Comparison of ENCODE assay signal across 18 cellular contexts in the genomic region with DNA sequence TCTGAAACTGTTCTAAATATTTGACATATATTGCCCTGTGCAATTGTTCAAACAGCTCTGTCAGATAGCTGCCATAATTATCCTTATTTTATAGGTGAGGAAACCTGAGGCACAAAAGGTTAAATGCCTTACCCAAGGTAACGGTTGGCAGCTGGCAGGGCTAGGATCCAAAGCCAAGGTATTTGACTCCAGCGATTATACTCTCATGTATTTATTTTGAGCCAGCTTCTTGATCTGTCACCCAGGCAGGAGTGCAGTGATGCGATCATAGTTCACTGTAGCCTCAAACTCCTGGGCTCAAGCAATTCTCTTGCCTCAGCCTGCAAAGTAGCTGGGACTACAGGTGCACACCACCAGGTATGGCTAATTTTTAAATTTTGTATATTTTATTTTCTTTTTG. TPM values are rescaled to one million over a fixed set of nuclear protein-coding genes. Genes with fewer than 3 reads are reported as not detected.
DNase-seq lines count a peak whose midpoint lies in the region; ATAC-seq and TF ChIP-seq lines count a peak whose summit lies in the region.
"Had no signal": no experiment of that assay in that cellular context is flagged by ENCODE, and none has a peak within 500 bp of the region (broad histone marks: within the 10 kb centered on the region; RNA-seq: fewer than 3 reads in every experiment).

No MANE protein-coding gene starts in this region.

- no peak for TF ChIP-seq POLR2A in right lobe of liver (IDR thresholded peaks at IDR 0.05)

- no peaks in the 10 kb centered on the region for H3K27me3 ChIP-seq in left ventricle myocardium inferior (ENCODE audit: low read depth)
- H3K27me3 ChIP-seq in right cardiac atrium (ENCODE audit: control insufficient read depth, insufficient read depth): no peaks in the 10 kb centered on the region
- H3K27me3 ChIP-seq in right lobe of liver: no peaks in the 10 kb centered on the region

- H3K4me3 ChIP-seq in left ventricle myocardium inferior (no peak overlapping the region), right cardiac atrium (ENCODE audit: low read length) (no peak overlapping the region), right lobe of liver (no peak overlapping the region)
- H3K4me3 ChIP-seq: GM23338, HAP-1 had no signal

- H3K9me3 ChIP-seq in left ventricle myocardium inferior (replicated peaks): no peaks in the 10 kb centered on the region
- no peaks in the 10 kb centered on the region for H3K9me3 ChIP-seq in right cardiac atrium (ENCODE audit: control insufficient read depth, low read length)
- H3K9me3 ChIP-seq in right lobe of liver: no peaks in the 10 kb centered on the region
- H3K9me3 ChIP-seq: HAP-1 had no signal

- ATAC-seq in right cardiac atrium (no peak), right lobe of liver (peak; percentile 78 to 95 (median 86)), GM21723 (IDR thresholded peaks at IDR 0.05; ENCODE audit: unreplicated experiment) (no peak)
- ATAC-seq: GM23338, SK-N-SH treated with all-trans-retinoic acid at 6 μM for 48 hours had no signal

- TF ChIP-seq CTCF in left ventricle myocardium inferior (IDR thresholded peaks at IDR 0.05; ENCODE audit: borderline replicate concordance) (no peak), right lobe of liver (IDR thresholded peaks at IDR 0.05) (no peak)

- intact Hi-C loops in left ventricle myocardium inferior (cut with micrococcal nuclease): no loop called here
- intact Hi-C loops in right cardiac atrium (cut with DNase I): no loop called here
- intact Hi-C loops in right lobe of liver (cut with DNase I): no loop called here

- DNase-seq in NCI-H2107 treated with DMSO at 0.1 percent for 48 hours (lab: John Stamatoyannopoulos, UW; ENCODE audit: unreplicated experiment) (peak; percentile 7), NCI-H2107 (lab: John Stamatoyannopoulos, UW) (no peak), left ventricle myocardium inferior (no peak), right cardiac atrium (no peak), right lobe of liver (peak in 2 of 3 donors; percentile 72 to 79), superior temporal gyrus (ENCODE audit: extremely low spot score) (no peak)
- DNase-seq: GDM1, KG1, NCI-H1694, NCI-H2081, NCI-H345, NCI-H524 treated with DMSO at 0.1 percent for 48 hours, NCI-H82, OCI-M1 had no signal

- H3K36me3 ChIP-seq in left ventricle myocardium inferior (peaks cover 52% of the 10 kb centered on the region), right lobe of liver (peaks cover 0 to 6% (median 0%) of the 10 kb centered on the region in 4 donors)

- H3K4me1 ChIP-seq in left ventricle myocardium inferior (peaks cover 26% of the 10 kb centered on the region), right cardiac atrium (ENCODE audit: control insufficient read depth, insufficient read depth, low read length) (no peaks in the 10 kb centered on the region), right lobe of liver (peaks cover 0 to 20% (median 8%) of the 10 kb centered on the region in 4 donors)
- H3K4me1 ChIP-seq: HAP-1 had no signal

- H3K27ac ChIP-seq in left ventricle myocardium inferior (replicated peaks) (peak overlapping the region; percentile 58), right cardiac atrium (ENCODE audit: low read length) (no peak overlapping the region), right lobe of liver (peak overlapping the region in 1 of 3 donors; percentile 62)

- WGBS in right cardiac atrium: 66% methylated on average over 3 of the region's 3 CpGs
- WGBS in right lobe of liver (ENCODE audit: insufficient coverage, low coverage, low lambda C conversion rate, missing lambda C conversion rate): 30% methylated on average over 3 of the region's 3 CpGs

RNA-seq across cellular contexts. Expression of a gene that starts 7.2 kb away (rescaled TPM):
- total RNA-seq in left ventricle myocardium inferior (827 TPM), right cardiac atrium (100 to 1,000 TPM; 198 to 695 (median 246) TPM), right lobe of liver (10 to 100 TPM; 54.7 to 69.8 (median 58.7) TPM)
- polyA plus RNA-seq in right cardiac atrium: 455 TPM

RNA-seq across cellular contexts. Expression of a gene that starts 9.5 kb away (rescaled TPM):
- total RNA-seq in left ventricle myocardium inferior (158 TPM), right cardiac atrium (100 to 1,000 TPM; 106 to 133 (median 117) TPM), right lobe of liver (10 to 100 TPM; 22.3 to 33.9 (median 26.4) TPM)
- 164 TPM for polyA plus RNA-seq in right cardiac atrium

RNA-seq across cellular contexts. Expression of a gene that starts 9.8 kb away (rescaled TPM):
- total RNA-seq in left ventricle myocardium inferior (182 TPM), right cardiac atrium (100 to 1,000 TPM; 148 to 229 (median 201) TPM), right lobe of liver (1,000 to 10,000 TPM in 1 of 6 experiments, 100 to 1,000 TPM in 5; 221 to 1,037 (median 292) TPM)
- 180 TPM for polyA plus RNA-seq in right cardiac atrium

RNA-seq across cellular contexts. Expression of a gene that starts 18.0 kb away (rescaled TPM):
- total RNA-seq in left ventricle myocardium inferior (90.7 TPM), right cardiac atrium (100 to 1,000 TPM in 1 of 4 donors, 10 to 100 TPM in 3; 76.6 to 108 (median 87.5) TPM), right lobe of liver (10 to 100 TPM; 52.1 to 73.5 (median 57.5) TPM)
- 124 TPM for polyA plus RNA-seq in right cardiac atrium

RNA-seq across cellular contexts. Expression of a gene that starts 18.3 kb away (rescaled TPM):
- total RNA-seq in left ventricle myocardium inferior (219 TPM), right cardiac atrium (100 to 1,000 TPM; 162 to 230 (median 202) TPM), right lobe of liver (10 to 100 TPM; 32.6 to 64.2 (median 41.0) TPM)
- polyA plus RNA-seq in right cardiac atrium: 200 TPM

Comparison
In these comparisons a context has a peak if more than half of its experiments do, and no peak if none do; other contexts are left out.
1. DNase-seq: peak in NCI-H2107 treated with DMSO at 0.1 percent for 48 hours (single experiment) and right lobe of liver (2 of 3); none in NCI-H2107 (single experiment), left ventricle myocardium inferior (single experiment), right cardiac atrium (0 of 3) and superior temporal gyrus (single experiment).
2. ATAC-seq: peak in right lobe of liver (4 of 4); none in right cardiac atrium (0 of 2) and GM21723 (single experiment).